16 cellular contexts compared by ENCODE assay signal in the genomic region with DNA sequence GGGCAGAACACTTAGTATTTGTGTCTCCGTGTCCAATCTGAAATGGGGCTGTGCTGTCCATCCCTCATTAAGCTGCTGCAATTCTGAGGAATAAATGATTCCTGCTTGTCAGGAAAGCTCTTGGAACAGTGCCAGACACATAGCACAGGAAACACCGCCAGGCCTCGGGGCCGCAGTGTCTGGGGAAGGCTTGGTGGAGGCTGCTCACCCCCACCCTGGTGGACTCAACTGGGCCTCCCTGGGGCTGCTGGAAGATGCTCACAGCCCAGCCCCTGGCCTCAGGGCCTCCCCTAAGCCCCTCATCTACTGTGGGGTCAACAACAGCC. TPM values are rescaled to one million over a fixed set of nuclear protein-coding genes. Genes with fewer than 3 reads are reported as not detected.
DNase-seq lines count a peak whose midpoint lies in the region; ATAC-seq and TF ChIP-seq lines count a peak whose summit lies in the region.
"Had no signal": no experiment of that assay in that cellular context is flagged by ENCODE, and none has a peak within 500 bp of the region (broad histone marks: within the 10 kb centered on the region; RNA-seq: fewer than 3 reads in every experiment).

No MANE protein-coding gene starts in this region.

- no peaks in the 10 kb centered on the region for H3K36me3 ChIP-seq in spleen

- no peak overlapping the region for H3K4me3 ChIP-seq in spleen
- H3K4me3 ChIP-seq: lung had no signal

- no peak overlapping the region for H3K4me3 Mint-ChIP-seq in activated CD4-positive, alpha-beta T cell treated with anti-CD3 and anti-CD28 coated beads for 36 hours
- no peak overlapping the region for H3K4me3 Mint-ChIP-seq in activated CD8-positive, alpha-beta T cell treated with anti-CD3 and anti-CD28 coated beads for 36 hours
- H3K4me3 Mint-ChIP-seq: activated CD8-positive, alpha-beta T cell treated with anti-CD3 and anti-CD28 coated beads, Interleukin-2, amount 10 ng/mL, durations not matched to agents 7 days and 5 days; T-helper 2 cell treated with Interferon-gamma antibody and Interleukin-4, amounts not matched to agents 5 μg/mL and 100 μg/mL, for 36 hours had no signal

- CTCF ChIA-PET in activated CD4-positive, alpha-beta T cell treated with anti-CD3 and anti-CD28 coated beads for 36 hours (lab: Charles Lee), result no interaction called here
- CTCF ChIA-PET in activated CD8-positive, alpha-beta T cell treated with anti-CD3 and anti-CD28 coated beads for 36 hours (lab: Charles Lee), result no interaction called here

- peaks cover 0 to 4% (median 0%) of the 10 kb centered on the region in 6 donors for H3K4me1 ChIP-seq in spleen

- no peaks in the 10 kb centered on the region for H3K9me3 Mint-ChIP-seq in activated CD4-positive, alpha-beta T cell treated with anti-CD3 and anti-CD28 coated beads for 36 hours (ENCODE audit: low read depth)
- H3K9me3 Mint-ChIP-seq in activated CD8-positive, alpha-beta T cell treated with anti-CD3 and anti-CD28 coated beads for 36 hours, result no peaks in the 10 kb centered on the region
- H3K9me3 Mint-ChIP-seq: T-helper 2 cell treated with Interferon-gamma antibody and Interleukin-4, amounts not matched to agents 5 μg/mL and 100 μg/mL, for 36 hours had no signal

- peaks cover 7% of the 10 kb centered on the region for H3K4me1 Mint-ChIP-seq in activated CD4-positive, alpha-beta T cell treated with anti-CD3 and anti-CD28 coated beads for 36 hours
- peaks cover 17% of the 10 kb centered on the region for H3K4me1 Mint-ChIP-seq in activated CD8-positive, alpha-beta T cell treated with anti-CD3 and anti-CD28 coated beads for 36 hours (ENCODE audit: low read depth)

- WGBS in spleen, 5 donors, result 28 to 83% (median 55%) methylated on average over 2 to 4 of the region's 4 CpGs

- intact Hi-C loops in left ventricle myocardium superior (cut with micrococcal nuclease) (no loop called here), spleen (cut with DNase I; ENCODE audit: low total_unique reads) (no loop called here)
- intact Hi-C loops in activated CD4-positive, alpha-beta T cell treated with anti-CD3 and anti-CD28 coated beads for 36 hours (cut with DNase I, micrococcal nuclease), result no loop called here
- intact Hi-C loops in activated CD8-positive, alpha-beta T cell treated with anti-CD3 and anti-CD28 coated beads for 36 hours (cut with micrococcal nuclease), result no loop called here

- H3K9me3 ChIP-seq in spleen, result no peaks in the 10 kb centered on the region

- no peak for TF ChIP-seq CTCF in spleen (IDR thresholded peaks at IDR 0.05 in 8 of 11, conservative IDR thresholded peaks at IDR 0.05 in 3 of 11)
- TF ChIP-seq CTCF in activated CD8-positive, alpha-beta T cell treated with anti-CD3 and anti-CD28 coated beads for 36 hours (IDR thresholded peaks at IDR 0.05), result no peak

- no peak overlapping the region for H3K27ac ChIP-seq in spleen
- H3K27ac ChIP-seq: epithelial cell of prostate had no signal

- TF ChIP-seq POLR2A in spleen (IDR thresholded peaks at IDR 0.05), result no peak

- peak; percentile 4 for DNase-seq in NCI-H2029 (lab: John Stamatoyannopoulos, UW)
- no peak for DNase-seq in NCI-H2029 treated with DMSO at 0.1 percent for 48 hours (lab: John Stamatoyannopoulos, UW)
- DNase-seq in UCSD-AML1 (lab: John Stamatoyannopoulos, UW; ENCODE audit: unreplicated experiment), result peak; percentile 22
- DNase-seq in left ventricle myocardium superior, result no peak
- peak; percentile 29 for DNase-seq in spleen
- no peak for DNase-seq in activated CD4-positive, alpha-beta T cell treated with anti-CD3 and anti-CD28 coated beads for 36 hours
- no peak for DNase-seq in SIG-M5 (lab: John Stamatoyannopoulos, UW)
- no peak for DNase-seq in activated CD8-positive, alpha-beta T cell treated with anti-CD3 and anti-CD28 coated beads for 36 hours
- DNase-seq: ACHN; activated CD8-positive, alpha-beta T cell treated with anti-CD3 and anti-CD28 coated beads, Interleukin-2, amount 10 ng/mL, durations not matched to agents 7 days and 5 days; activated effector memory CD4-positive, alpha-beta T cell treated with Interleukin-2 at 50 U/mL for 16 hours; NCI-H1930; PC-3 had no signal

- no peaks in the 10 kb centered on the region for H3K36me3 Mint-ChIP-seq in activated CD4-positive, alpha-beta T cell treated with anti-CD3 and anti-CD28 coated beads for 36 hours (ENCODE audit: low read depth)
- H3K36me3 Mint-ChIP-seq in activated CD8-positive, alpha-beta T cell treated with anti-CD3 and anti-CD28 coated beads for 36 hours (ENCODE audit: low read depth), result no peaks in the 10 kb centered on the region

- H3K27ac Mint-ChIP-seq in activated CD4-positive, alpha-beta T cell treated with anti-CD3 and anti-CD28 coated beads for 36 hours, result no peak overlapping the region
- no peak overlapping the region for H3K27ac Mint-ChIP-seq in activated CD8-positive, alpha-beta T cell treated with anti-CD3 and anti-CD28 coated beads for 36 hours
- H3K27ac Mint-ChIP-seq: activated CD8-positive, alpha-beta T cell treated with anti-CD3 and anti-CD28 coated beads, Interleukin-2, amount 10 ng/mL, durations not matched to agents 7 days and 5 days; T-helper 2 cell treated with Interferon-gamma antibody and Interleukin-4, amounts not matched to agents 5 μg/mL and 100 μg/mL, for 36 hours had no signal

- H3K27me3 Mint-ChIP-seq in activated CD4-positive, alpha-beta T cell treated with anti-CD3 and anti-CD28 coated beads for 36 hours, result no peaks in the 10 kb centered on the region
- H3K27me3 Mint-ChIP-seq in activated CD8-positive, alpha-beta T cell treated with anti-CD3 and anti-CD28 coated beads for 36 hours, result no peaks in the 10 kb centered on the region

- ATAC-seq in left ventricle myocardium superior, result peak; percentile 54
- ATAC-seq in activated CD4-positive, alpha-beta T cell treated with anti-CD3 and anti-CD28 coated beads for 36 hours, result no peak
- ATAC-seq in activated CD8-positive, alpha-beta T cell treated with anti-CD3 and anti-CD28 coated beads for 36 hours, result no peak
- ATAC-seq: activated CD8-positive, alpha-beta T cell treated with anti-CD3 and anti-CD28 coated beads, Interleukin-2, amount 10 ng/mL, durations not matched to agents 7 days and 5 days; PC-3 had no signal

- no peaks in the 10 kb centered on the region for H3K27me3 ChIP-seq in spleen (replicated peaks in 1 of 7)

- POLR2A ChIA-PET in activated CD4-positive, alpha-beta T cell treated with anti-CD3 and anti-CD28 coated beads for 36 hours (lab: Charles Lee), result no interaction called here
- POLR2A ChIA-PET in activated CD8-positive, alpha-beta T cell treated with anti-CD3 and anti-CD28 coated beads for 36 hours (lab: Charles Lee), result no interaction called here

RNA-seq across cellular contexts. Expression of a gene that starts 40.3 kb away (rescaled TPM):
- 23.1 TPM for total RNA-seq in left ventricle myocardium superior
- total RNA-seq in spleen, result 10 to 100 TPM; 24.3 to 35.1 (median 28.3) TPM
- 1 to 10 TPM; 4.1 to 5.2 (median 4.1) TPM for polyA plus RNA-seq in spleen
- total RNA-seq in activated CD4-positive, alpha-beta T cell treated with anti-CD3 and anti-CD28 coated beads for 36 hours, result 10 to 100 TPM; 20.5 to 20.9 TPM
- total RNA-seq in activated CD8-positive, alpha-beta T cell treated with anti-CD3 and anti-CD28 coated beads for 36 hours, result 10 to 100 TPM; 21.9 to 23.7 TPM

Comparison
In these comparisons a context has a peak if more than half of its experiments do, and no peak if none do; other contexts are left out.
1. DNase-seq: peak in NCI-H2029 (single experiment), UCSD-AML1 (single experiment) and spleen (single experiment); none in NCI-H2029 treated with DMSO at 0.1 percent for 48 hours (single experiment), left ventricle myocardium superior (single experiment), activated CD4-positive, alpha-beta T cell treated with anti-CD3 and anti-CD28 coated beads for 36 hours (single experiment), SIG-M5 (single experiment) and activated CD8-positive, alpha-beta T cell treated with anti-CD3 and anti-CD28 coated beads for 36 hours (single experiment).